Comparison of ENCODE assay signal across 1 cellular context in the genomic region with DNA sequence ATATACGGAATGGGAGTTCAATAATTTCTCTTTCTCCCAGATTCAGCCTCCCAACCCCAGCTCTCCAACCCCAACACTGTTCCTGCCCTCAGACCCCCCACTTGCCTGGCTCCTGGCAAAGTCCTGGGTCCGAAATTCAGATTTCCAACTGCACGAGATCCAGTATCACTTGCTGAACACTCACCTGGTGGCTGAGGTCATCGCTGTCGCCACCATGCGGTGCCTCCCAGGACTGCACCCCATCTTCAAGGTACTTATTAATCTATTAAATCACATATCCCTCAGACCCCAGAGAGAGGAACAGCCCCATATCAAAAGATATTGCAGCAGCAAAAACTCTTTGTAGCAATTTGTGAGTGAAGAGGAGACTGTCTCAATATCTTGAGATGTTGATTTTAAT.
TF ChIP-seq lines count a peak whose summit lies in the region.

No MANE protein-coding gene starts in this region.

TF ChIP-seq in GM12878, 131 proteins besides CTCF, POLR2A, EP300 and RAD21:
- TF ChIP-seq SMC3 (IDR thresholded peaks at IDR 0.05; ENCODE audit: borderline replicate concordance, low read length) (peak; percentile 51; the same call in 1 of the 2 replicates), SMAD1 (IDR thresholded peaks at IDR 0.05; ENCODE audit: low read depth, partially characterized antibody) (no peak)
